ENCODE assay signal across 8 cellular contexts in genomic region chr1:116817582-116818064, GRCh38.
DNase-seq lines count a peak whose midpoint lies in the region; ATAC-seq and TF ChIP-seq lines count a peak whose summit lies in the region.

No MANE protein-coding gene starts in this region.

- DNase-seq in activated gamma-delta T cell treated with Interleukin-2 at 50 U/mL for 16 hours (peak; percentile 73), activated gamma-delta T cell (lab: John Stamatoyannopoulos, UW) (no peak), NCI-H146 (lab: John Stamatoyannopoulos, UW) (peak; percentile 90), chondrocyte (ENCODE audit: low spot score) (no peak)
- DNase-seq in activated CD4-positive, CD25-positive, alpha-beta regulatory T cell treated with anti-CD3 and anti-CD28 coated beads, Interleukin-2, amount 50 U/mL, for 72 hours: peak; percentile 67
- peak; percentile 84 for DNase-seq in natural killer cell treated with Interleukin-12 subunit alpha and Interleukin-12 subunit beta and Interleukin-15 and Interleukin-18, amount 100 ng/mL, for 72 hours (ENCODE audit: low spot score)

- peak; percentile 73 to 78 for ATAC-seq in natural killer cell treated with Interleukin-12 subunit alpha and Interleukin-12 subunit beta and Interleukin-15 and Interleukin-18, amount 100 ng/mL, for 72 hours
- no peak for ATAC-seq in GM18505 (IDR thresholded peaks at IDR 0.05; ENCODE audit: unreplicated experiment)
- no peak for ATAC-seq in GM18498 (IDR thresholded peaks at IDR 0.05; ENCODE audit: unreplicated experiment)

- peaks cover 9% of the 10 kb centered on the region for H3K4me1 Mint-ChIP-seq in chondrocyte (ENCODE audit: low read depth)
- H3K4me1 Mint-ChIP-seq in natural killer cell treated with Interleukin-12 subunit alpha and Interleukin-12 subunit beta and Interleukin-15 and Interleukin-18, amount 100 ng/mL, for 72 hours (ENCODE audit: low read depth in 2 of 2): peaks cover 39 to 60% of the 10 kb centered on the region in 2 donors

- no peak overlapping the region for H3K4me3 Mint-ChIP-seq in chondrocyte (ENCODE audit: unreplicated experiment)
- H3K4me3 Mint-ChIP-seq in natural killer cell treated with Interleukin-12 subunit alpha and Interleukin-12 subunit beta and Interleukin-15 and Interleukin-18, amount 100 ng/mL, for 72 hours: peak overlapping the region; percentile 45

- TF ChIP-seq CTCF in chondrocyte (IDR thresholded peaks at IDR 0.05): peak; percentile 75

- H3K36me3 Mint-ChIP-seq in chondrocyte (ENCODE audit: low read depth): no peaks in the 10 kb centered on the region
- H3K36me3 Mint-ChIP-seq in natural killer cell treated with Interleukin-12 subunit alpha and Interleukin-12 subunit beta and Interleukin-15 and Interleukin-18, amount 100 ng/mL, for 72 hours: peaks cover 22% of the 10 kb centered on the region

- no peak overlapping the region for H3K27ac Mint-ChIP-seq in chondrocyte (ENCODE audit: unreplicated experiment)
- peak overlapping the region; percentile 86 to 100 for H3K27ac Mint-ChIP-seq in natural killer cell treated with Interleukin-12 subunit alpha and Interleukin-12 subunit beta and Interleukin-15 and Interleukin-18, amount 100 ng/mL, for 72 hours

- peaks cover 12% of the 10 kb centered on the region for H3K9me3 Mint-ChIP-seq in chondrocyte (ENCODE audit: low read depth)
- peaks cover 6% of the 10 kb centered on the region for H3K9me3 Mint-ChIP-seq in natural killer cell treated with Interleukin-12 subunit alpha and Interleukin-12 subunit beta and Interleukin-15 and Interleukin-18, amount 100 ng/mL, for 72 hours

- H3K27me3 Mint-ChIP-seq in chondrocyte (ENCODE audit: low read depth): no peaks in the 10 kb centered on the region
- H3K27me3 Mint-ChIP-seq in natural killer cell treated with Interleukin-12 subunit alpha and Interleukin-12 subunit beta and Interleukin-15 and Interleukin-18, amount 100 ng/mL, for 72 hours: no peaks in the 10 kb centered on the region

- TF ChIP-seq POLR2A in GM18505 (IDR thresholded peaks at IDR 0.05; ENCODE audit: borderline replicate concordance, extremely low read depth, insufficient read depth, insufficient read length): no peak

Comparison
In these comparisons a context has a peak if more than half of its experiments do, and no peak if none do; other contexts are left out.
1. DNase-seq: peak in activated gamma-delta T cell treated with Interleukin-2 at 50 U/mL for 16 hours (single experiment), NCI-H146 (single experiment), activated CD4-positive, CD25-positive, alpha-beta regulatory T cell treated with anti-CD3 and anti-CD28 coated beads, Interleukin-2, amount 50 U/mL, for 72 hours (single experiment) and natural killer cell treated with Interleukin-12 subunit alpha and Interleukin-12 subunit beta and Interleukin-15 and Interleukin-18, amount 100 ng/mL, for 72 hours (single experiment); none in activated gamma-delta T cell (single experiment) and chondrocyte (single experiment).
2. ATAC-seq: peak in natural killer cell treated with Interleukin-12 subunit alpha and Interleukin-12 subunit beta and Interleukin-15 and Interleukin-18, amount 100 ng/mL, for 72 hours (2 of 2); none in GM18505 (single experiment) and GM18498 (single experiment).